In genomic region chr2:187819624-187820023, GRCh38 we compare ENCODE assay signal across 1 cellular context.
TF ChIP-seq lines count a peak whose summit lies in the region.

No MANE protein-coding gene starts in this region.

TF ChIP-seq in HepG2, 621 proteins besides CTCF, POLR2A, EP300 and RAD21 (continued from another document):
- no peak for TF ChIP-seq ZHX2 (IDR thresholded peaks at IDR 0.05; ENCODE audit: low read depth)
- no peak for TF ChIP-seq ZHX2 (CRISPR knock-in tag; IDR thresholded peaks at IDR 0.05; ENCODE audit: borderline replicate concordance)
- TF ChIP-seq PRPF4 (IDR thresholded peaks at IDR 0.05; ENCODE audit: low read depth, low read length, poor library complexity, severe bottlenecking): no peak
- no peak for TF ChIP-seq ZNF451 (CRISPR knock-in tag; IDR thresholded peaks at IDR 0.05)
